Comparison of ENCODE assay signal across 21 cellular contexts in the genomic region with DNA sequence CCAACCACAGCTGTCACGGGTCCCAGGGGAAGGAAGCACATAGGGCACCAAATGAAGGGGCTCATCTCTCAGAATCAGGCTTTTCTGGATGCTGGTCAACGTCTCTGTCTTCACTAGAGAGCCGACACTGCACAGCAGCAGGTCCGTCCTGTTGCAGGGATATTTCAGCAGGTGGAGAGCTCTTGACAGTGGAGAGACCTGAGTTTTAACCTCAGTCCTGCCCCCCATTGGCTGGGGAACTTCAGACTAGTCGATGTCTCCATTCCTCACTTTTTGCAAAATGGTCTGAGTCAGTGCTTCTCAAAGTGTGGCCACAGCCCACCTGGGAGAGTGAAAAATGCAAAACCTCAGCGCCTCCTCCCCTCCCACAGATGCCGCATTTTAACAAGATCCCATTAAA.
DNase-seq lines count a peak whose midpoint lies in the region; ATAC-seq and TF ChIP-seq lines count a peak whose summit lies in the region.
"Had no signal": no experiment of that assay in that cellular context is flagged by ENCODE, and none has a peak within 500 bp of the region (broad histone marks: within the 10 kb centered on the region; RNA-seq: fewer than 3 reads in every experiment).

No MANE protein-coding gene starts in this region.

- H3T11ph ChIP-seq in H9 (ENCODE audit: low read length), result no peak overlapping the region

- H3K9me3 ChIP-seq in H9 (ENCODE audit: control insufficient read depth, low read depth, low read length) (no peaks in the 10 kb centered on the region), endodermal cell (ENCODE audit: control insufficient read depth, low read length) (no peaks in the 10 kb centered on the region)
- H3K9me3 ChIP-seq: BE2C had no signal

- H3K27me3 Mint-ChIP-seq in H9 (ENCODE audit: low read depth) (peaks cover 11% of the 10 kb centered on the region), endodermal cell (ENCODE audit: insufficient read depth) (no peaks in the 10 kb centered on the region)

- no peak overlapping the region for H2AFZ ChIP-seq in H9 (ENCODE audit: low read length)

- no peak overlapping the region for H3K9ac ChIP-seq in H9 (ENCODE audit: extremely low read depth, insufficient read length, low read length)
- H3K9ac ChIP-seq in endodermal cell (ENCODE audit: extremely low read depth, low read length, poor library complexity, severe bottlenecking), result no peak overlapping the region
- H3K9ac ChIP-seq in mesendoderm (ENCODE audit: low read length), result no peak overlapping the region
- H3K9ac ChIP-seq: BLaER1 treated with 17β-estradiol and CSF1 and Interleukin-3, amounts not matched to agents 10 nM and 100 nM had no signal

- no peak overlapping the region for H3K14ac ChIP-seq in H9 (ENCODE audit: insufficient read depth, low read length)

- H3K27ac ChIP-seq in H9 (ENCODE audit: insufficient read length, low read depth, low read length) (no peak overlapping the region), endodermal cell (ENCODE audit: low read depth, low read length) (no peak overlapping the region), mesendoderm (ENCODE audit: low read depth, low read length) (no peak overlapping the region)
- H3K27ac ChIP-seq: 22Rv1; BLaER1 treated with 17β-estradiol and CSF1 and Interleukin-3, amounts not matched to agents 10 nM and 100 nM had no signal

- no peaks in the 10 kb centered on the region for H3K36me3 ChIP-seq in endodermal cell (ENCODE audit: control insufficient read depth, insufficient read depth, low read length)
- no peaks in the 10 kb centered on the region for H3K36me3 ChIP-seq in mesendoderm (ENCODE audit: control insufficient read depth, insufficient read depth, low read length)
- H3K36me3 ChIP-seq: BE2C; BLaER1 treated with 17β-estradiol and CSF1 and Interleukin-3, amounts not matched to agents 10 nM and 100 nM had no signal

- no peak for ATAC-seq in GM18907 (IDR thresholded peaks at IDR 0.05; ENCODE audit: unreplicated experiment)
- ATAC-seq: HCT116 had no signal

- H3K4me2 ChIP-seq in H9 (ENCODE audit: insufficient read depth, insufficient read length, low read length) (no peak overlapping the region), mesendoderm (ENCODE audit: low read length) (no peak overlapping the region)
- H3K4me2 ChIP-seq: BLaER1 treated with 17β-estradiol and CSF1 and Interleukin-3, amounts not matched to agents 10 nM and 100 nM had no signal

- H2BK15ac ChIP-seq in H9 (ENCODE audit: low read depth, low read length) (no peak overlapping the region), mesendoderm (replicated peaks; ENCODE audit: low read depth) (no peak overlapping the region)

- H3K4me3 ChIP-seq in endodermal cell (ENCODE audit: low read length) (no peak overlapping the region), mesendoderm (ENCODE audit: low read length) (no peak overlapping the region)
- H3K4me3 ChIP-seq: BLaER1 treated with 17β-estradiol and CSF1 and Interleukin-3, amounts not matched to agents 10 nM and 100 nM had no signal

- H2AK5ac ChIP-seq in H9 (ENCODE audit: insufficient read length, low read length), result no peak overlapping the region
- H2AK5ac ChIP-seq in mesendoderm (ENCODE audit: low read length), result no peak overlapping the region

- H3K18ac ChIP-seq in H9 (ENCODE audit: insufficient read length, low read depth, low read length) (no peak overlapping the region), mesendoderm (ENCODE audit: low read length) (no peak overlapping the region)

- H3K23ac ChIP-seq in H9 (ENCODE audit: insufficient read length, low read depth, low read length) (no peak overlapping the region), mesendoderm (ENCODE audit: low read length) (no peak overlapping the region)

- no peak overlapping the region for H4K8ac ChIP-seq in H9 (replicated peaks; ENCODE audit: insufficient read length, low read depth, low read length)
- no peak overlapping the region for H4K8ac ChIP-seq in mesendoderm (ENCODE audit: low read depth, low read length)

- H3K9me3 Mint-ChIP-seq in H9, result peaks cover 0 to 3% of the 10 kb centered on the region in 2 experiments; a peak in 1 of 5 replicates
- peaks cover 3% of the 10 kb centered on the region for H3K9me3 Mint-ChIP-seq in endodermal cell

- no peak overlapping the region for H4K5ac ChIP-seq in H9 (ENCODE audit: insufficient read length, low read depth, low read length)
- no peak overlapping the region for H4K5ac ChIP-seq in mesendoderm (ENCODE audit: low read length)

- H3K36me3 Mint-ChIP-seq in H9 (ENCODE audit: insufficient read depth in 1 of 3, low read depth in 3 of 3) (no peaks in the 10 kb centered on the region), endodermal cell (ENCODE audit: low read depth) (no peaks in the 10 kb centered on the region)
- H3K36me3 Mint-ChIP-seq: CD14-positive monocyte; CD8-positive, alpha-beta memory T cell had no signal

- H3K79me1 ChIP-seq in H9 (ENCODE audit: insufficient read depth, low read depth, low read length, poor library complexity, severe bottlenecking) (no peaks in the 10 kb centered on the region), mesendoderm (ENCODE audit: low read length) (no peaks in the 10 kb centered on the region)

- H3K4me1 Mint-ChIP-seq in H9, result no peaks in the 10 kb centered on the region
- peaks cover 28% of the 10 kb centered on the region for H3K4me1 Mint-ChIP-seq in endodermal cell
- H3K4me1 Mint-ChIP-seq: CD14-positive monocyte; CD8-positive, alpha-beta memory T cell had no signal

- H3K4ac ChIP-seq in H9 (ENCODE audit: low read depth, low read length) (no peak overlapping the region), mesendoderm (ENCODE audit: low read depth, low read length) (no peak overlapping the region)

- H3K4me3 Mint-ChIP-seq in H9 (no peak overlapping the region), endodermal cell (no peak overlapping the region)
- H3K4me3 Mint-ChIP-seq: CD14-positive monocyte; CD4-positive, alpha-beta T cell; CD8-positive, alpha-beta memory T cell had no signal

- no peak overlapping the region for H2BK12ac ChIP-seq in H9 (ENCODE audit: insufficient read length, low read depth, low read length)

- no CpG with 5 or more reads among the region's 7 CpGs for WGBS in H9 (ENCODE audit: extremely low coverage, insufficient read length, low lambda C conversion rate)
- WGBS in endodermal cell (ENCODE audit: insufficient coverage in 1 of 2, insufficient read length in 1 of 2), 2 experiments, result 91 to 92% methylated on average over 6 to 7 of the region's 7 CpGs
- WGBS in mesendoderm (ENCODE audit: extremely low coverage, insufficient coverage, low lambda C conversion rate), result no CpG with 5 or more reads among the region's 7 CpGs

- H2BK120ac ChIP-seq in H9 (ENCODE audit: low read depth, low read length, poor library complexity, severe bottlenecking) (no peak overlapping the region), mesendoderm (ENCODE audit: low read depth, low read length) (no peak overlapping the region)

- no peaks in the 10 kb centered on the region for H3K79me2 ChIP-seq in H9 (ENCODE audit: insufficient read depth, low read length)
- no peaks in the 10 kb centered on the region for H3K79me2 ChIP-seq in mesendoderm (ENCODE audit: control insufficient read depth, insufficient read depth, low read length)

- peak; percentile 73 for DNase-seq in DMS79 treated with DMSO at 0.1 percent for 48 hours (lab: John Stamatoyannopoulos, UW)
- no peak for DNase-seq in DMS79 (lab: John Stamatoyannopoulos, UW)
- no peak for DNase-seq in H9
- DNase-seq in endodermal cell, result peak; percentile 63
- peak; percentile 23 for DNase-seq in mesendoderm
- DNase-seq in islet precursor cell, result no peak
- no peak for DNase-seq in anterior cingulate cortex (lab: John Stamatoyannopoulos, UW)
- DNase-seq: ACHN; AML-193; BE2C; CD4-positive, alpha-beta T cell; CD8-positive, alpha-beta memory T cell; DMS 273 treated with DMSO at 0.1 percent for 48 hours; DND-41; GOT3; H7 had no signal

- H4K91ac ChIP-seq in H9 (ENCODE audit: insufficient read length, low read depth, low read length), result no peak overlapping the region

- H3K27me3 ChIP-seq in H9 (ENCODE audit: insufficient read depth, low read length) (no peaks in the 10 kb centered on the region), endodermal cell (ENCODE audit: control insufficient read depth, insufficient read depth, low read length, poor library complexity, severe bottlenecking) (no peaks in the 10 kb centered on the region), mesendoderm (ENCODE audit: insufficient read depth, low read length, poor library complexity) (no peaks in the 10 kb centered on the region)
- H3K27me3 ChIP-seq: BLaER1 treated with 17β-estradiol and CSF1 and Interleukin-3, amounts not matched to agents 10 nM and 100 nM had no signal

- no peaks in the 10 kb centered on the region for H3K23me2 ChIP-seq in H9 (ENCODE audit: insufficient read length, low read depth, low read length, poor library complexity, severe bottlenecking)

- H2BK20ac ChIP-seq in H9 (ENCODE audit: low read depth, low read length, poor library complexity, severe bottlenecking), result no peak overlapping the region

- H2BK5ac ChIP-seq in H9 (ENCODE audit: insufficient read length, low read length) (no peak overlapping the region), mesendoderm (ENCODE audit: low read length) (no peak overlapping the region)

- H3K27ac Mint-ChIP-seq in H9 (no peak overlapping the region), endodermal cell (no peak overlapping the region)
- H3K27ac Mint-ChIP-seq: CD14-positive monocyte; CD4-positive, alpha-beta T cell had no signal

- TF ChIP-seq CTCF in H9 (conservative IDR thresholded peaks at IDR 0.05) (0 out of 3 replicates have a peak, but pooled peaks have one; percentile 15), endodermal cell (conservative IDR thresholded peaks at IDR 0.05) (peak; percentile 11)

- H4K20me1 ChIP-seq in H9 (ENCODE audit: control insufficient read depth, insufficient read depth, insufficient read length), result no peaks in the 10 kb centered on the region
- H4K20me1 ChIP-seq: BLaER1 treated with 17β-estradiol and CSF1 and Interleukin-3, amounts not matched to agents 10 nM and 100 nM had no signal

- no peak overlapping the region for H3K56ac ChIP-seq in H9 (ENCODE audit: insufficient read length, low read depth, low read length)
- no peak overlapping the region for H3K56ac ChIP-seq in mesendoderm (ENCODE audit: low read length)

- H3K4me1 ChIP-seq in H9 (ENCODE audit: insufficient read depth, low read length) (no peaks in the 10 kb centered on the region), endodermal cell (ENCODE audit: control insufficient read depth, insufficient read depth, low read length) (peaks cover 16% of the 10 kb centered on the region), mesendoderm (ENCODE audit: control insufficient read depth, low read depth, low read length) (no peaks in the 10 kb centered on the region)
- H3K4me1 ChIP-seq: BE2C; BLaER1 treated with 17β-estradiol and CSF1 and Interleukin-3, amounts not matched to agents 10 nM and 100 nM had no signal

Comparison
In these comparisons a context has a peak if more than half of its experiments do, and no peak if none do; other contexts are left out.
1. DNase-seq: peak in DMS79 treated with DMSO at 0.1 percent for 48 hours (single experiment), endodermal cell (single experiment) and mesendoderm (single experiment); none in DMS79 (single experiment), H9 (single experiment), islet precursor cell (single experiment) and anterior cingulate cortex (0 of 58).